Comparison of ENCODE assay signal across 9 cellular contexts in the genomic region with DNA sequence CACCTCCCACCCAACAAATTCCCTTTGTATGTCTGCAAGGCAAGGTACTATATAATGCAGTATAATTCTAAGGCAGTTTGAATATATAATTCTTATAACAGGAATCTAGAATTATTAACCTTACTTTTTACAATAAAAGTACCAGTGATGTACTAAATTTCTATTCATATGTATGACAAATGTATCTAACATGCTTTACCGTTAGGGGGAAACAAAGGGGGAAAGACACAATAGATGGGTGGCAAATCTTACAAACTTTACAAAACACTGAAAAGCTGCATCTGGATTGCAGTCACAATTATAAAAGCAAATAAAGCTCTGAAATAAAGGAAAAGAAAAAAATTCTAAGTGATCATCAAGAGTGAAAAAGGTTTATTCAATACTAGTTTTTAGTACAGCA. TPM values are rescaled to one million over a fixed set of nuclear protein-coding genes. Genes with fewer than 3 reads are reported as not detected.
A peak's percentile ranks its signal among the peaks of the same experiment; 100 is the strongest.
DNase-seq lines count a peak whose midpoint lies in the region; ATAC-seq and TF ChIP-seq lines count a peak whose summit lies in the region.
"Had no signal": no experiment of that assay in that cellular context is flagged by ENCODE, and none has a peak within 500 bp of the region (broad histone marks: within the 10 kb centered on the region; RNA-seq: fewer than 3 reads in every experiment).

No MANE protein-coding gene starts in this region.

- H3K4me1 ChIP-seq in GM23248 (ENCODE audit: insufficient read depth) (peaks cover 10% of the 10 kb centered on the region; the same call in 1 of the 2 replicates), PC-3 (ENCODE audit: insufficient read depth, low read length) (peaks cover 38% of the 10 kb centered on the region), thyroid gland (peaks cover 18 to 26% of the 10 kb centered on the region in 2 donors)

- CTCF ChIA-PET in PC-3 (lab: Charles Lee): interaction anchor here (0.7 kb wide), 1 partner anchor 51 kb away, joined by 4 read pairs; no protein-coding TSS in a partner anchor

- H3K9me3 ChIP-seq in GM23248 (ENCODE audit: low read depth): no peaks in the 10 kb centered on the region
- H3K9me3 ChIP-seq in PC-3 (ENCODE audit: low read length): no peaks in the 10 kb centered on the region
- no peaks in the 10 kb centered on the region for H3K9me3 ChIP-seq in thyroid gland

- in situ Hi-C loops in GM23248 (cut with MboI): no loop called here

- DNase-seq in GM23248 (no peak), PC-3 (peak; percentile 17), fibroblast of peridontal ligament (ENCODE audit: extremely low read depth) (peak; percentile 23), retinal pigment epithelial cell (ENCODE audit: low read depth) (no peak), NCI-H2227 (lab: John Stamatoyannopoulos, UW; ENCODE audit: unreplicated experiment) (no peak), HuH-7 (ENCODE audit: low spot score) (no peak), thyroid gland (no peak)

- POLR2A ChIA-PET in PC-3 (lab: Charles Lee; ENCODE audit: unreplicated experiment): no interaction called here

- no TSS peak for BruUV-seq in PC-3 (replicated peaks; lab: Mats Ljungman, UMichigan)

- TF ChIP-seq CTCF in PC-3 (conservative IDR thresholded peaks at IDR 0.05; ENCODE audit: low read depth, low read length) (peak; percentile 28; the same call in 1 of the 2 replicates), retinal pigment epithelial cell (conservative IDR thresholded peaks at IDR 0.05; ENCODE audit: low read depth, low read length) (no peak), thyroid gland (IDR thresholded peaks at IDR 0.05) (no peak)

- H3K79me2 ChIP-seq in GM23248 (ENCODE audit: insufficient read depth): no peaks in the 10 kb centered on the region
- H3K79me2 ChIP-seq in PC-3 (ENCODE audit: low read length): peaks cover 70% of the 10 kb centered on the region

- H4K20me1 ChIP-seq in GM23248 (ENCODE audit: insufficient read depth) (no peaks in the 10 kb centered on the region), PC-3 (ENCODE audit: low read length) (peaks cover 12% of the 10 kb centered on the region; the same call in 1 of the 2 replicates)

- peaks cover 8% of the 10 kb centered on the region; the same call in 1 of the 2 replicates for H3F3A ChIP-seq in GM23248 (ENCODE audit: insufficient read depth)
- no peaks in the 10 kb centered on the region for H3F3A ChIP-seq in PC-3 (ENCODE audit: low read length, unreplicated experiment)

- H3K4me2 ChIP-seq in GM23248 (ENCODE audit: unreplicated experiment) (peak overlapping the region; percentile 87), PC-3 (ENCODE audit: low read length) (peak overlapping the region; percentile 88)

- H3K9ac ChIP-seq in GM23248: no peak overlapping the region
- peak overlapping the region; percentile 87 for H3K9ac ChIP-seq in PC-3 (ENCODE audit: low read length)

- H3K36me3 ChIP-seq in GM23248 (ENCODE audit: low read depth): no peaks in the 10 kb centered on the region
- H3K36me3 ChIP-seq in PC-3 (ENCODE audit: low read depth, low read length): peaks cover 3% of the 10 kb centered on the region; the same call in 1 of the 2 replicates
- H3K36me3 ChIP-seq in thyroid gland: no peaks in the 10 kb centered on the region

- TF ChIP-seq POLR2A in thyroid gland (IDR thresholded peaks at IDR 0.05): no peak

- H3K27ac ChIP-seq in GM23248 (no peak overlapping the region), PC-3 (ENCODE audit: low read length) (no peak overlapping the region), thyroid gland (no peak overlapping the region)

- H3K9me2 ChIP-seq in GM23248 (ENCODE audit: insufficient read depth): no peaks in the 10 kb centered on the region
- H3K9me2 ChIP-seq in PC-3 (replicated peaks; ENCODE audit: low read length): no peaks in the 10 kb centered on the region

- H3K27me3 ChIP-seq in GM23248 (replicated peaks; ENCODE audit: insufficient read depth) (0 out of 2 replicates have a peak, but pooled peaks cover 4% of the 10 kb centered on the region), PC-3 (ENCODE audit: low read length) (no peaks in the 10 kb centered on the region), thyroid gland (no peaks in the 10 kb centered on the region)

- peak overlapping the region; percentile 77; the same call in 1 of the 2 replicates for H3K4me3 ChIP-seq in GM23248
- H3K4me3 ChIP-seq in PC-3 (ENCODE audit: low read length): peak overlapping the region; percentile 95
- peak overlapping the region; percentile 88 for H3K4me3 ChIP-seq in retinal pigment epithelial cell (ENCODE audit: low read length)
- H3K4me3 ChIP-seq in thyroid gland (replicated peaks in 1 of 3): no peak overlapping the region

- H2AFZ ChIP-seq in GM23248: peak overlapping the region; percentile 87
- H2AFZ ChIP-seq in PC-3 (ENCODE audit: low read length): no peak overlapping the region

- no peak for ATAC-seq in PC-3
- ATAC-seq in GM19324 (IDR thresholded peaks at IDR 0.05; ENCODE audit: low FRiP score, unreplicated experiment): no peak

- intact Hi-C loops in PC-3 (cut with micrococcal nuclease) (loop anchor here (1.0 to 2.0 kb wide), 2 partner anchors 49 to 91 kb away; no protein-coding TSS in a partner anchor), thyroid gland (cut with DNase I) (no loop called here)

- 41 to 59% methylated on average over 1 of the region's 1 CpG for WGBS in GM23248 (ENCODE audit: low coverage in 1 of 2, low lambda C conversion rate in 2 of 2, missing lambda C conversion rate in 2 of 2), 2 experiments
- WGBS in thyroid gland, 2 donors: 55 to 68% methylated on average over 1 of the region's 1 CpG

RNA-seq across cellular contexts. Expression of a gene that starts 2.3 kb away (rescaled TPM):
- total RNA-seq in GM23248 (2014; rRNA removed; shearing (Covaris generic)): 0.76 and 1.9 TPM in 2 replicates
- polyA plus RNA-seq in GM23248 (2016; fragmentation: Nextera tagmentation; extraction: Ambion mirVana): 1.3 and 1.6 TPM in 2 replicates
- total RNA-seq in PC-3 (2014; rRNA removed) (17.7 and 18.5 TPM in 2 replicates), thyroid gland (10 to 100 TPM; 16.0 to 36.2 (median 20.9) TPM)

RNA-seq across cellular contexts. Expression of a gene that starts 44.7 kb away (rescaled TPM):
- not detected in 2 replicates for total RNA-seq in GM23248 (2014; rRNA removed; shearing (Covaris generic))
- polyA plus RNA-seq in GM23248 (2016; fragmentation: Nextera tagmentation; extraction: Ambion mirVana): 0.38 and 0.70 TPM in 2 replicates
- 33.3 and 33.7 TPM in 2 replicates for total RNA-seq in PC-3 (2014; rRNA removed)
- total RNA-seq in thyroid gland: 100 to 1,000 TPM in 2 of 4 donors, 10 to 100 TPM in 2; 61.2 to 154 (median 105) TPM

RNA-seq across cellular contexts. Expression of a gene that starts 46.1 kb away (rescaled TPM):
- not detected in 2 replicates for total RNA-seq in GM23248 (2014; rRNA removed; shearing (Covaris generic))
- not detected in 2 replicates for polyA plus RNA-seq in GM23248 (2016; fragmentation: Nextera tagmentation; extraction: Ambion mirVana)
- total RNA-seq in PC-3 (2014; rRNA removed) (not detected in 2 replicates), thyroid gland (not detected)
- total RNA-seq: omental fat pad had no signal

Comparison
In these comparisons a context has a peak if more than half of its experiments do, and no peak if none do; other contexts are left out.
1. DNase-seq: peak in PC-3 (single experiment) and fibroblast of peridontal ligament (single experiment); none in GM23248 (single experiment), retinal pigment epithelial cell (single experiment), NCI-H2227 (single experiment), HuH-7 (single experiment) and thyroid gland (0 of 2).
2. H3K4me3 ChIP-seq: peak in GM23248 (single experiment), PC-3 (single experiment) and retinal pigment epithelial cell (single experiment); none in thyroid gland (0 of 3).
3. RNA of a gene that starts 44.7 kb away (total RNA-seq): 61.2 to 154 TPM in thyroid gland and 33.3 to 33.7 TPM in PC-3; not detected in GM23248; every median in the first group is over 10 times any median in the second.